ENCODE assay signal across 8 cellular contexts in genomic region chr2:12177052-12177994, GRCh38.
DNase-seq lines count a peak whose midpoint lies in the region; ATAC-seq and TF ChIP-seq lines count a peak whose summit lies in the region.

No MANE protein-coding gene starts in this region.

- H3K36me3 Mint-ChIP-seq in natural killer cell (no peaks in the 10 kb centered on the region), WTC11 (no peaks in the 10 kb centered on the region)

- no peaks in the 10 kb centered on the region for H3K36me3 ChIP-seq in effector memory CD4-positive, alpha-beta T cell (ENCODE audit: control insufficient read depth, insufficient read depth, low read length)

- peak overlapping the region; percentile 53 for H3K4me3 Mint-ChIP-seq in natural killer cell
- no peak overlapping the region for H3K4me3 Mint-ChIP-seq in WTC11

- H3K4me1 ChIP-seq in effector memory CD4-positive, alpha-beta T cell (ENCODE audit: control insufficient read depth, insufficient read depth, low read length, poor library complexity, severe bottlenecking): peaks cover 17% of the 10 kb centered on the region

- DNase-seq in DMS 273 treated with DMSO at 0.1 percent for 48 hours (lab: John Stamatoyannopoulos, UW) (peak; percentile 13), RWPE1 (ENCODE audit: low spot score) (peak; percentile 59), natural killer cell (no peak), WTC11 (ENCODE audit: low spot score) (no peak), NCI-H226 (no peak)
- no peak for DNase-seq in effector memory CD4-positive, alpha-beta T cell

- peak; percentile 86 for ATAC-seq in GM19351 (IDR thresholded peaks at IDR 0.05; ENCODE audit: unreplicated experiment)
- ATAC-seq in HG03175 (IDR thresholded peaks at IDR 0.05; ENCODE audit: unreplicated experiment): peak; percentile 92
- ATAC-seq in natural killer cell: peak; percentile 78 to 82 (median 79)
- ATAC-seq in WTC11: no peak; the same call in 1 of the 2 replicates

- no peak overlapping the region for H3K27ac ChIP-seq in RWPE1
- H3K27ac ChIP-seq in effector memory CD4-positive, alpha-beta T cell (ENCODE audit: insufficient read depth, low read length, poor library complexity, severe bottlenecking): no peak overlapping the region

- POLR2A ChIA-PET in RWPE1 (lab: Yijun Ruan, JAX; ENCODE audit: low non-redundant PET) (no interaction called here), WTC11 (lab: Charles Lee) (no interaction called here)

- no peaks in the 10 kb centered on the region for H3K9me3 ChIP-seq in effector memory CD4-positive, alpha-beta T cell (ENCODE audit: control insufficient read depth, low read length)

- H3K27me3 Mint-ChIP-seq in natural killer cell (ENCODE audit: low read depth in 2 of 2) (peaks cover 8 to 22% of the 10 kb centered on the region in 2 donors), WTC11 (ENCODE audit: low read depth) (no peaks in the 10 kb centered on the region; the same call in 1 of the 2 replicates)

- TF ChIP-seq CTCF in RWPE1 (conservative IDR thresholded peaks at IDR 0.05; ENCODE audit: low read depth) (no peak), natural killer cell (IDR thresholded peaks at IDR 0.05) (no peak), WTC11 (IDR thresholded peaks at IDR 0.05) (no peak)

- H3K9me3 Mint-ChIP-seq in natural killer cell: no peaks in the 10 kb centered on the region
- peaks cover 8% of the 10 kb centered on the region; the same call in 1 of the 2 replicates for H3K9me3 Mint-ChIP-seq in WTC11

- intact Hi-C loops in natural killer cell (cut with micrococcal nuclease): loop anchor here (5.0 kb wide), 2 partner anchors 115 to 540 kb away; partner anchors contain the start of gene TRIB2

- H3K27me3 ChIP-seq in effector memory CD4-positive, alpha-beta T cell (replicated peaks; ENCODE audit: control insufficient read depth, insufficient read depth, low read length, poor library complexity, severe bottlenecking): no peaks in the 10 kb centered on the region

- H3K4me1 Mint-ChIP-seq in natural killer cell: peaks cover 27 to 34% of the 10 kb centered on the region in 2 donors
- H3K4me1 Mint-ChIP-seq in WTC11: peaks cover 17% of the 10 kb centered on the region

- CTCF ChIA-PET in RWPE1 (lab: Yijun Ruan, JAX): interaction anchor here (0.6 kb wide), 2 partner anchors 348 to 540 kb away, joined by 3 read pairs; no protein-coding TSS in a partner anchor
- CTCF ChIA-PET in WTC11 (lab: Charles Lee): interaction anchor here (1.2 kb wide), 1 partner anchor 830 kb away, joined by 3 read pairs; no protein-coding TSS in a partner anchor

- peak overlapping the region; percentile 10 for H3K4me3 ChIP-seq in effector memory CD4-positive, alpha-beta T cell (ENCODE audit: insufficient read depth, low read depth, low read length, poor library complexity, severe bottlenecking)

- H3K27ac Mint-ChIP-seq in natural killer cell: peak overlapping the region; percentile 43 to 69
- H3K27ac Mint-ChIP-seq in WTC11: no peak overlapping the region

TF ChIP-seq in WTC11, 78 proteins besides CTCF, POLR2A, EP300 and RAD21:
- TF ChIP-seq ETV6 (CRISPR knock-in tag; IDR thresholded peaks at IDR 0.05) (no peak), TP53 (CRISPR knock-in tag; IDR thresholded peaks at IDR 0.05) (no peak), E2F4 (CRISPR knock-in tag; IDR thresholded peaks at IDR 0.05; ENCODE audit: borderline replicate concordance, low read depth) (no peak), ZNF281 (CRISPR knock-in tag; IDR thresholded peaks at IDR 0.05) (no peak), TEAD4 (CRISPR knock-in tag; IDR thresholded peaks at IDR 0.05) (no peak), MYBL2 (CRISPR knock-in tag; IDR thresholded peaks at IDR 0.05) (no peak), ZNF263 (CRISPR knock-in tag; IDR thresholded peaks at IDR 0.05; ENCODE audit: low read depth) (no peak), ESRRA (CRISPR knock-in tag; IDR thresholded peaks at IDR 0.05; ENCODE audit: borderline replicate concordance) (no peak), SMAD4 (CRISPR knock-in tag; IDR thresholded peaks at IDR 0.05) (no peak), NFYB (CRISPR knock-in tag; conservative IDR thresholded peaks at IDR 0.05; ENCODE audit: low read depth) (no peak), MLX (CRISPR knock-in tag; IDR thresholded peaks at IDR 0.05) (no peak), JUN (CRISPR knock-in tag; IDR thresholded peaks at IDR 0.05) (no peak), CREB1 (CRISPR knock-in tag; IDR thresholded peaks at IDR 0.05) (no peak), GABPB1 (CRISPR knock-in tag; IDR thresholded peaks at IDR 0.05) (no peak), ZBTB43 (CRISPR knock-in tag; IDR thresholded peaks at IDR 0.05) (no peak), E2F1 (CRISPR knock-in tag; IDR thresholded peaks at IDR 0.05) (no peak), NFATC4 (CRISPR knock-in tag; IDR thresholded peaks at IDR 0.05) (no peak), ZNF423 (CRISPR knock-in tag; IDR thresholded peaks at IDR 0.05) (no peak), TCF7 (CRISPR knock-in tag; IDR thresholded peaks at IDR 0.05; ENCODE audit: low read depth) (no peak)

Comparison
In these comparisons a context has a peak if more than half of its experiments do, and no peak if none do; other contexts are left out.
1. DNase-seq: peak in DMS 273 treated with DMSO at 0.1 percent for 48 hours (single experiment) and RWPE1 (single experiment); none in effector memory CD4-positive, alpha-beta T cell (0 of 3), natural killer cell (single experiment), WTC11 (single experiment) and NCI-H226 (single experiment).